1 cellular context compared by ENCODE assay signal in the genomic region with DNA sequence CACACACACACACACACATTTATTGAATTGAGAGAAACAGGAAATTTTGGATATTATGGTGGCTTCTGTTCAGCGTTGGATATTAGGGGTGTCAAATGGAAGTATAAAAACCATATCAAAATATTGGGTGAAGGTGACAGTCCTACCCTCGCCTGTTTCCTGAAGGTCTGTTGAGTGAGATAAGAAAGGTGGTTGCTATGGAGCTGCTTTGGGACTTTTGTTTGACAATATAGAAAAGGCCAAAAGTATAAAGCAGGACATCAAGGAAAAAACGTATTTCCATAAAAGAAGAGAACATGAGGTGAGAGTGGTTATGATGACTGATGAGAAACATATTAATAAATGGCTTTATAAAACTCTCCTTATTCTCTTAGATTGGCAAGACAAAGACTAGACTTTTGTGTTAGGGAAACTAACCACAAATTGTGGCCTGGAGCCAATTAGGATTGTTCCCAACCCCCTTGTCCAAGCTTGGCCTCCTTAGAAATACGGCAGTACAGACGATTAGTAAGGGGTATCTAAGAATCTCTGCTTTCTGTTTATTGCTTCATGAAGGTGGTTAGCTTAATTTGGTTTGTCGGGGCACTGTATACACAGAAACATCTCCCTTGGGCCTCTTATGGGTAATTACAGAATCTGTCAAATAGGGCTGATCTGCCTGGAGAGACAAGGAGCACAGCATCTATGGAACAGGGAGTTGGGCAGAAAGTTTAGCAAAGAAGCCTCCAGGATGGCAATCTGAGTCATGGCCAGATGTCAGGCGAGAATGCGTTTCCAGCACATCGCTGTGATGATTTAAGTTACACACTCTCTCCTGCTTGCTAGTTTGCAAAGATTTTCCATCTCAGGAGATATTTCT.
TF ChIP-seq lines count a peak whose summit lies in the region.

No MANE protein-coding gene starts in this region.

TF ChIP-seq in K562, 482 proteins besides CTCF, POLR2A, EP300 and RAD21 (continued from another document):
- TF ChIP-seq, protein P1, sequence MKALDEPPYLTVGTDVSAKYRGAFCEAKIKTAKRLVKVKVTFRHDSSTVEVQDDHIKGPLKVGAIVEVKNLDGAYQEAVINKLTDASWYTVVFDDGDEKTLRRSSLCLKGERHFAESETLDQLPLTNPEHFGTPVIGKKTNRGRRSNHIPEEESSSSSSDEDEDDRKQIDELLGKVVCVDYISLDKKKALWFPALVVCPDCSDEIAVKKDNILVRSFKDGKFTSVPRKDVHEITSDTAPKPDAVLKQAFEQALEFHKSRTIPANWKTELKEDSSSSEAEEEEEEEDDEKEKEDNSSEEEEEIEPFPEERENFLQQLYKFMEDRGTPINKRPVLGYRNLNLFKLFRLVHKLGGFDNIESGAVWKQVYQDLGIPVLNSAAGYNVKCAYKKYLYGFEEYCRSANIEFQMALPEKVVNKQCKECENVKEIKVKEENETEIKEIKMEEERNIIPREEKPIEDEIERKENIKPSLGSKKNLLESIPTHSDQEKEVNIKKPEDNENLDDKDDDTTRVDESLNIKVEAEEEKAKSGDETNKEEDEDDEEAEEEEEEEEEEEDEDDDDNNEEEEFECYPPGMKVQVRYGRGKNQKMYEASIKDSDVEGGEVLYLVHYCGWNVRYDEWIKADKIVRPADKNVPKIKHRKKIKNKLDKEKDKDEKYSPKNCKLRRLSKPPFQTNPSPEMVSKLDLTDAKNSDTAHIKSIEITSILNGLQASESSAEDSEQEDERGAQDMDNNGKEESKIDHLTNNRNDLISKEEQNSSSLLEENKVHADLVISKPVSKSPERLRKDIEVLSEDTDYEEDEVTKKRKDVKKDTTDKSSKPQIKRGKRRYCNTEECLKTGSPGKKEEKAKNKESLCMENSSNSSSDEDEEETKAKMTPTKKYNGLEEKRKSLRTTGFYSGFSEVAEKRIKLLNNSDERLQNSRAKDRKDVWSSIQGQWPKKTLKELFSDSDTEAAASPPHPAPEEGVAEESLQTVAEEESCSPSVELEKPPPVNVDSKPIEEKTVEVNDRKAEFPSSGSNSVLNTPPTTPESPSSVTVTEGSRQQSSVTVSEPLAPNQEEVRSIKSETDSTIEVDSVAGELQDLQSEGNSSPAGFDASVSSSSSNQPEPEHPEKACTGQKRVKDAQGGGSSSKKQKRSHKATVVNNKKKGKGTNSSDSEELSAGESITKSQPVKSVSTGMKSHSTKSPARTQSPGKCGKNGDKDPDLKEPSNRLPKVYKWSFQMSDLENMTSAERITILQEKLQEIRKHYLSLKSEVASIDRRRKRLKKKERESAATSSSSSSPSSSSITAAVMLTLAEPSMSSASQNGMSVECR (CRISPR knock-in tag; IDR thresholded peaks at IDR 0.05) = no peak
